In genomic region chr21:38159355-38159754, GRCh38 we compare ENCODE assay signal across 8 cellular contexts.
DNase-seq lines count a peak whose midpoint lies in the region; ATAC-seq lines count a peak whose summit lies in the region.

No MANE protein-coding gene starts in this region.

- ATAC-seq in GM18909 (IDR thresholded peaks at IDR 0.05; ENCODE audit: poor library complexity, unreplicated experiment) = peak; percentile 48
- no peak for ATAC-seq in GM21528 (IDR thresholded peaks at IDR 0.05; ENCODE audit: low FRiP score, unreplicated experiment)

- no peaks in the 10 kb centered on the region for H3K9me3 Mint-ChIP-seq in activated CD4-positive, alpha-beta T cell treated with anti-CD3 and anti-CD28 coated beads, Interleukin-2, amount 10 ng/mL, durations not matched to agents 24 days and 14 days

- intact Hi-C loops in activated CD4-positive, alpha-beta T cell treated with anti-CD3 and anti-CD28 coated beads, Interleukin-2, amount 10 ng/mL, durations not matched to agents 24 days and 14 days (cut with micrococcal nuclease) = loop anchor here (1.0 to 2.0 kb wide), 3 partner anchors 59 to 197 kb away; no protein-coding TSS in a partner anchor

- H3K4me1 Mint-ChIP-seq in activated CD4-positive, alpha-beta T cell treated with anti-CD3 and anti-CD28 coated beads, Interleukin-2, amount 10 ng/mL, durations not matched to agents 24 days and 14 days = peaks cover 2% of the 10 kb centered on the region

- H3K36me3 Mint-ChIP-seq in activated CD4-positive, alpha-beta T cell treated with anti-CD3 and anti-CD28 coated beads, Interleukin-2, amount 10 ng/mL, durations not matched to agents 24 days and 14 days (ENCODE audit: low read depth) = no peaks in the 10 kb centered on the region

- H3K27me3 Mint-ChIP-seq in activated CD4-positive, alpha-beta T cell treated with anti-CD3 and anti-CD28 coated beads, Interleukin-2, amount 10 ng/mL, durations not matched to agents 24 days and 14 days = peaks cover 15% of the 10 kb centered on the region

- no peak overlapping the region for H3K27ac Mint-ChIP-seq in activated CD4-positive, alpha-beta T cell treated with anti-CD3 and anti-CD28 coated beads, Interleukin-2, amount 10 ng/mL, durations not matched to agents 24 days and 14 days

- peak; percentile 80 for DNase-seq in AG20443 (ENCODE audit: low spot score)
- peak; percentile 35 for DNase-seq in NCI-H460 (ENCODE audit: extremely low read depth, low read depth)
- DNase-seq in activated CD4-positive, alpha-beta T cell treated with anti-CD3 and anti-CD28 coated beads, Interleukin-2, amount 10 ng/mL, durations not matched to agents 24 days and 14 days = peak; percentile 84
- DNase-seq in effector CD4-positive, alpha-beta T cell = peak; percentile 26
- peak; percentile 61 for DNase-seq in mucosa of gallbladder (ENCODE audit: low spot score)
- peak; percentile 42 for DNase-seq in superior temporal gyrus (ENCODE audit: extremely low spot score)

- H3K4me3 Mint-ChIP-seq in activated CD4-positive, alpha-beta T cell treated with anti-CD3 and anti-CD28 coated beads, Interleukin-2, amount 10 ng/mL, durations not matched to agents 24 days and 14 days = no peak overlapping the region

Comparison
In these comparisons a context has a peak if more than half of its experiments do, and no peak if none do; other contexts are left out.
1. DNase-seq: peak in every context shown above with its lines; median percentile 84 in activated CD4-positive, alpha-beta T cell treated with anti-CD3 and anti-CD28 coated beads, Interleukin-2, amount 10 ng/mL, durations not matched to agents 24 days and 14 days; 80 in AG20443; 61 in mucosa of gallbladder; 42 in superior temporal gyrus; 35 in NCI-H460; 26 in effector CD4-positive, alpha-beta T cell.